ENCODE assay signal across 13 cellular contexts in the genomic region with DNA sequence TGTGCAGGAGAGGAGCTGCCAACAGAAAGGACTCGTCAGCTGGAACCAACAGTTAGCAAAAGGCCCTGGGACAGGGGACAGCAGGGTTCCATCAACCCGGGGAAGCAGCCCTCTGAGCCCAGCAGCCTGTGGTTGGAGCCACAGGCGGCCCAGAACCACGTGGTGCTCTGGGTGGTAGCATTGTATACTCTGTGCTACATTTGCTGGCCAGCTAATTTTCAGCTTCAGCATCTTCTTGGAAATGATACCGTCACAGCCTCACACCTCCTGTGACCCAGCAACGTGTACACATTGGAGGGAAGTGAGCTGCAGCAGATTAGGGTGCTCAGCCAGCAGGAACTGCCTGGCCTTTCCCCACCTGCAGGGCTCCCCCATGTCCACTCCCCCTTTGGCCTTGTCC. TPM values are rescaled to one million over a fixed set of nuclear protein-coding genes. Genes with fewer than 3 reads are reported as not detected.
DNase-seq lines count a peak whose midpoint lies in the region; ATAC-seq and TF ChIP-seq lines count a peak whose summit lies in the region.
"Had no signal": no experiment of that assay in that cellular context is flagged by ENCODE, and none has a peak within 500 bp of the region (broad histone marks: within the 10 kb centered on the region; RNA-seq: fewer than 3 reads in every experiment).

No MANE protein-coding gene starts in this region.

- H3K4me1 ChIP-seq in DND-41 (ENCODE audit: insufficient read depth, low read length) (peaks cover 11% of the 10 kb centered on the region), right cardiac atrium (ENCODE audit: control insufficient read depth, insufficient read depth, low read length) (no peaks in the 10 kb centered on the region), ascending aorta (no peaks in the 10 kb centered on the region)

- no peaks in the 10 kb centered on the region for H3K36me3 Mint-ChIP-seq in activated CD4-positive, alpha-beta T cell treated with anti-CD3 and anti-CD28 coated beads for 36 hours (ENCODE audit: low read depth)
- H3K36me3 Mint-ChIP-seq in activated T-helper 17 cell treated with anti-CD3 and anti-CD28 coated beads, Interleukin-2, amount 50 U/mL, for 72 hours (ENCODE audit: low read depth) = no peaks in the 10 kb centered on the region

- H3K9me3 Mint-ChIP-seq in activated CD4-positive, alpha-beta T cell treated with anti-CD3 and anti-CD28 coated beads for 36 hours (ENCODE audit: low read depth) = no peaks in the 10 kb centered on the region
- no peaks in the 10 kb centered on the region for H3K9me3 Mint-ChIP-seq in activated T-helper 17 cell treated with anti-CD3 and anti-CD28 coated beads, Interleukin-2, amount 50 U/mL, for 72 hours

- CTCF ChIA-PET in activated CD4-positive, alpha-beta T cell treated with anti-CD3 and anti-CD28 coated beads for 36 hours (lab: Charles Lee) = no interaction called here

- POLR2A ChIA-PET in activated CD4-positive, alpha-beta T cell treated with anti-CD3 and anti-CD28 coated beads for 36 hours (lab: Charles Lee) = no interaction called here

- H3K27me3 ChIP-seq in DND-41 (ENCODE audit: insufficient read depth, low read length, poor library complexity) (no peaks in the 10 kb centered on the region), right cardiac atrium (ENCODE audit: control insufficient read depth, insufficient read depth) (no peaks in the 10 kb centered on the region), ascending aorta (no peaks in the 10 kb centered on the region)

- TF ChIP-seq CTCF in DND-41 (IDR thresholded peaks at IDR 0.05; ENCODE audit: borderline replicate concordance, extremely low read depth, low read length, poor library complexity, severe bottlenecking) = no peak
- no peak for TF ChIP-seq CTCF in ascending aorta (IDR thresholded peaks at IDR 0.05)

- WGBS in right cardiac atrium = 48% methylated on average over 6 of the region's 6 CpGs

- H3K9ac ChIP-seq in DND-41 (ENCODE audit: low read depth, low read length) = no peak overlapping the region

- H3K27ac ChIP-seq in DND-41 (ENCODE audit: low read length) = no peak overlapping the region
- H3K27ac ChIP-seq in right cardiac atrium (ENCODE audit: low read length) = no peak overlapping the region
- H3K27ac ChIP-seq in ascending aorta = no peak overlapping the region

- no peaks in the 10 kb centered on the region for H3K79me2 ChIP-seq in DND-41 (ENCODE audit: insufficient read depth, low read length)

- no peaks in the 10 kb centered on the region for H3K36me3 ChIP-seq in DND-41 (ENCODE audit: insufficient read depth, low read length)
- H3K36me3 ChIP-seq in ascending aorta = no peaks in the 10 kb centered on the region

- intact Hi-C loops in activated CD4-positive, alpha-beta T cell treated with anti-CD3 and anti-CD28 coated beads for 36 hours (cut with DNase I, micrococcal nuclease) = no loop called here
- intact Hi-C loops in right cardiac atrium (cut with DNase I) (no loop called here), ascending aorta (cut with DNase I) (no loop called here)

- no peaks in the 10 kb centered on the region for H3K27me3 Mint-ChIP-seq in activated CD4-positive, alpha-beta T cell treated with anti-CD3 and anti-CD28 coated beads for 36 hours
- no peaks in the 10 kb centered on the region for H3K27me3 Mint-ChIP-seq in activated T-helper 17 cell treated with anti-CD3 and anti-CD28 coated beads, Interleukin-2, amount 50 U/mL, for 72 hours

- ATAC-seq in activated CD4-positive, alpha-beta T cell treated with anti-CD3 and anti-CD28 coated beads for 36 hours = peak; percentile 33
- ATAC-seq in DND-41 (ENCODE audit: insufficient read depth, low read depth) = peak; percentile 89
- peak; percentile 19 for ATAC-seq in activated T-helper 17 cell treated with anti-CD3 and anti-CD28 coated beads, Interleukin-2, amount 50 U/mL, for 72 hours (replicated peaks)
- ATAC-seq in right cardiac atrium = peak; percentile 39 to 76
- no peak for ATAC-seq in HG03097 (IDR thresholded peaks at IDR 0.05; ENCODE audit: low FRiP score, unreplicated experiment)

- H4K20me1 ChIP-seq in DND-41 (ENCODE audit: insufficient read depth, low read length) = no peaks in the 10 kb centered on the region

- no peak overlapping the region for H3K4me3 ChIP-seq in DND-41 (ENCODE audit: low read depth in 1 of 2, low read length in 2 of 2)
- H3K4me3 ChIP-seq in right cardiac atrium (ENCODE audit: low read length) = no peak overlapping the region
- H3K4me3 ChIP-seq in ascending aorta = no peak overlapping the region

- H3K4me3 Mint-ChIP-seq in activated CD4-positive, alpha-beta T cell treated with anti-CD3 and anti-CD28 coated beads for 36 hours = no peak overlapping the region
- H3K4me3 Mint-ChIP-seq in activated T-helper 17 cell treated with anti-CD3 and anti-CD28 coated beads, Interleukin-2, amount 50 U/mL, for 72 hours = no peak overlapping the region

- peaks cover 6% of the 10 kb centered on the region for H3K4me1 Mint-ChIP-seq in activated CD4-positive, alpha-beta T cell treated with anti-CD3 and anti-CD28 coated beads for 36 hours
- peaks cover 5% of the 10 kb centered on the region for H3K4me1 Mint-ChIP-seq in activated T-helper 17 cell treated with anti-CD3 and anti-CD28 coated beads, Interleukin-2, amount 50 U/mL, for 72 hours

- H3K27ac Mint-ChIP-seq in activated CD4-positive, alpha-beta T cell treated with anti-CD3 and anti-CD28 coated beads for 36 hours = no peak overlapping the region
- no peak overlapping the region for H3K27ac Mint-ChIP-seq in activated T-helper 17 cell treated with anti-CD3 and anti-CD28 coated beads, Interleukin-2, amount 50 U/mL, for 72 hours

- H3K9me3 ChIP-seq in DND-41 (ENCODE audit: insufficient read depth, low read length, severe bottlenecking) (no peaks in the 10 kb centered on the region), right cardiac atrium (ENCODE audit: control insufficient read depth, low read length) (no peaks in the 10 kb centered on the region), ascending aorta (no peaks in the 10 kb centered on the region)

- H3K4me2 ChIP-seq in DND-41 (ENCODE audit: insufficient read depth, low read length) = no peak overlapping the region

- H2AFZ ChIP-seq in DND-41 (ENCODE audit: low read depth, low read length) = peak overlapping the region; percentile 31

- no peak for DNase-seq in activated CD4-positive, alpha-beta T cell treated with anti-CD3 and anti-CD28 coated beads for 36 hours
- DNase-seq in activated CD4-positive, alpha-beta T cell treated with anti-CD3 and anti-CD28 coated beads, Interleukin-2, amount 50 U/mL, for 1 hour = no peak
- DNase-seq in DND-41 = no peak
- no peak for DNase-seq in right cardiac atrium
- no peak for DNase-seq in ascending aorta (ENCODE audit: low spot score in 2 of 2)
- DNase-seq in OCI-M1 (lab: John Stamatoyannopoulos, UW) = no peak
- DNase-seq: DMS153, NCI-H1436 treated with DMSO at 0.1 percent for 48 hours, NCI-H345, NCI-H526 treated with DMSO at 0.1 percent for 48 hours, SHP77 had no signal

RNA-seq across cellular contexts. Expression of gene MTIF3, which starts 13.1 kb away (rescaled TPM):
- 10 to 100 TPM; 27.5 to 43.0 TPM for total RNA-seq in activated CD4-positive, alpha-beta T cell treated with anti-CD3 and anti-CD28 coated beads for 36 hours
- 10 to 100 TPM; 36.2 to 41.2 TPM for total RNA-seq in activated T-helper 17 cell treated with anti-CD3 and anti-CD28 coated beads, Interleukin-2, amount 50 U/mL, for 72 hours
- total RNA-seq in right cardiac atrium = 100 to 1,000 TPM; 102 to 157 (median 123) TPM
- 283 TPM for polyA plus RNA-seq in right cardiac atrium
- 23.6 TPM for total RNA-seq in ascending aorta

RNA-seq across cellular contexts. Expression of gene GTF3A, which starts 39.1 kb away (rescaled TPM):
- total RNA-seq in activated CD4-positive, alpha-beta T cell treated with anti-CD3 and anti-CD28 coated beads for 36 hours = 100 to 1,000 TPM; 177 to 208 TPM
- total RNA-seq in activated T-helper 17 cell treated with anti-CD3 and anti-CD28 coated beads, Interleukin-2, amount 50 U/mL, for 72 hours = 100 to 1,000 TPM; 114 to 226 TPM
- total RNA-seq in right cardiac atrium = 100 to 1,000 TPM; 149 to 204 (median 191) TPM
- 366 TPM for polyA plus RNA-seq in right cardiac atrium
- total RNA-seq in ascending aorta = 197 TPM
